Comparison of ENCODE assay signal across 29 cellular contexts in genomic region chr7:4772306-4772705, GRCh38.
"Had no signal": no experiment of that assay in that cellular context is flagged by ENCODE, and none has a peak within 500 bp of the region (broad histone marks: within the 10 kb centered on the region; RNA-seq: fewer than 3 reads in every experiment).

No MANE protein-coding gene starts in this region.

- H3K27ac Mint-ChIP-seq: activated CD4-positive, alpha-beta memory T cell treated with anti-CD3 and anti-CD28 coated beads, Interleukin-2, amount 10 ng/mL, durations not matched to agents 7 days and 5 days; activated CD4-positive, alpha-beta T cell treated with anti-CD3 and anti-CD28 coated beads, Interleukin-2, amount 10 ng/mL, durations not matched to agents 7 days and 5 days; activated naive CD8-positive, alpha-beta T cell treated with anti-CD3 and anti-CD28 coated beads for 36 hours; activated naive CD8-positive, alpha-beta T cell treated with anti-CD3 and anti-CD28 coated beads, Interleukin-2, amount 50 U/mL, for 24 hours; activated T-cell treated with anti-CD3 and anti-CD28 coated beads, Interleukin-2, amount 50 U/mL, for 24 hours; activated T-cell treated with anti-CD3 and anti-CD28 coated beads, Interleukin-2, amount 50 U/mL, for 72 hours; dendritic cell treated with granulocyte-macrophage colony-stimulating factor and Interleukin-4, amounts not matched to agents 40 ng/mL and 50 ng/mL, for 4 days; endodermal cell had no signal

- H3K9me3 ChIP-seq: adrenal gland had no signal

- ATAC-seq: activated naive CD8-positive, alpha-beta T cell treated with anti-CD3 and anti-CD28 coated beads, Interleukin-2, amount 50 U/mL, for 24 hours; activated T-cell treated with anti-CD3 and anti-CD28 coated beads, Interleukin-2, amount 50 U/mL, for 72 hours; esophagus mucosa had no signal

- H3K4me3 ChIP-seq: adrenal gland, coronary artery, dorsolateral prefrontal cortex had no signal

- H3K4me3 Mint-ChIP-seq: activated CD4-positive, alpha-beta memory T cell treated with anti-CD3 and anti-CD28 coated beads, Interleukin-2, amount 10 ng/mL, durations not matched to agents 7 days and 5 days; activated CD4-positive, alpha-beta T cell treated with anti-CD3 and anti-CD28 coated beads, Interleukin-2, amount 10 ng/mL, durations not matched to agents 7 days and 5 days; activated naive CD8-positive, alpha-beta T cell treated with anti-CD3 and anti-CD28 coated beads for 36 hours; activated naive CD8-positive, alpha-beta T cell treated with anti-CD3 and anti-CD28 coated beads, Interleukin-2, amount 50 U/mL, for 24 hours; activated T-cell treated with anti-CD3 and anti-CD28 coated beads, Interleukin-2, amount 50 U/mL, for 24 hours; activated T-cell treated with anti-CD3 and anti-CD28 coated beads, Interleukin-2, amount 50 U/mL, for 72 hours; brain; central memory CD8-positive, alpha-beta T cell; dendritic cell treated with granulocyte-macrophage colony-stimulating factor and Interleukin-4, amounts not matched to agents 40 ng/mL and 50 ng/mL, for 4 days; endodermal cell had no signal

- H3K27ac ChIP-seq: adrenal gland, coronary artery, dorsolateral prefrontal cortex had no signal

- H3K9me3 Mint-ChIP-seq: activated CD4-positive, alpha-beta memory T cell treated with anti-CD3 and anti-CD28 coated beads, Interleukin-2, amount 10 ng/mL, durations not matched to agents 7 days and 5 days; activated CD4-positive, alpha-beta T cell treated with anti-CD3 and anti-CD28 coated beads, Interleukin-2, amount 10 ng/mL, durations not matched to agents 7 days and 5 days; activated naive CD8-positive, alpha-beta T cell treated with anti-CD3 and anti-CD28 coated beads for 36 hours; activated naive CD8-positive, alpha-beta T cell treated with anti-CD3 and anti-CD28 coated beads, Interleukin-2, amount 50 U/mL, for 24 hours; activated T-cell treated with anti-CD3 and anti-CD28 coated beads, Interleukin-2, amount 50 U/mL, for 24 hours; activated T-cell treated with anti-CD3 and anti-CD28 coated beads, Interleukin-2, amount 50 U/mL, for 72 hours; brain; central memory CD8-positive, alpha-beta T cell; dendritic cell treated with granulocyte-macrophage colony-stimulating factor and Interleukin-4, amounts not matched to agents 40 ng/mL and 50 ng/mL, for 4 days; endodermal cell had no signal

- H3K27me3 Mint-ChIP-seq: activated CD4-positive, alpha-beta memory T cell treated with anti-CD3 and anti-CD28 coated beads, Interleukin-2, amount 10 ng/mL, durations not matched to agents 7 days and 5 days; activated CD4-positive, alpha-beta T cell treated with anti-CD3 and anti-CD28 coated beads, Interleukin-2, amount 10 ng/mL, durations not matched to agents 7 days and 5 days; activated naive CD8-positive, alpha-beta T cell treated with anti-CD3 and anti-CD28 coated beads for 36 hours; activated naive CD8-positive, alpha-beta T cell treated with anti-CD3 and anti-CD28 coated beads, Interleukin-2, amount 50 U/mL, for 24 hours; activated T-cell treated with anti-CD3 and anti-CD28 coated beads, Interleukin-2, amount 50 U/mL, for 24 hours; central memory CD8-positive, alpha-beta T cell; dendritic cell treated with granulocyte-macrophage colony-stimulating factor and Interleukin-4, amounts not matched to agents 40 ng/mL and 50 ng/mL, for 4 days had no signal

- H3K36me3 Mint-ChIP-seq: brain had no signal

- H3K27me3 ChIP-seq: adrenal gland, dorsolateral prefrontal cortex had no signal

- DNase-seq: activated CD4-positive, alpha-beta memory T cell treated with anti-CD3 and anti-CD28 coated beads, Interleukin-2, amount 10 ng/mL, durations not matched to agents 7 days and 5 days; activated CD4-positive, alpha-beta T cell treated with anti-CD3 and anti-CD28 coated beads for 1 hour; activated CD4-positive, alpha-beta T cell treated with anti-CD3 and anti-CD28 coated beads for 4 hours; activated CD4-positive, alpha-beta T cell treated with anti-CD3 and anti-CD28 coated beads, Interleukin-2, amount 10 ng/mL, durations not matched to agents 7 days and 5 days; activated CD4-positive, alpha-beta T cell treated with anti-CD3 and anti-CD28 coated beads, Interleukin-2, amount 50 U/mL, for 4 hours; activated CD4-positive, CD25-positive, alpha-beta regulatory T cell; activated CD8-positive, alpha-beta memory T cell treated with anti-CD3 and anti-CD28 coated beads, Interleukin-2, amount 50 U/mL, for 48 hours; activated gamma-delta T cell; activated naive CD4-positive, alpha-beta T cell treated with anti-CD3 and anti-CD28 coated beads, Interleukin-2, amount 50 U/mL, for 16 hours; activated naive CD4-positive, alpha-beta T cell treated with Interleukin-2 at 50 U/mL for 16 hours; activated naive CD8-positive, alpha-beta T cell treated with anti-CD3 and anti-CD28 coated beads for 36 hours; activated naive CD8-positive, alpha-beta T cell treated with anti-CD3 and anti-CD28 coated beads, Interleukin-2, amount 50 U/mL, for 24 hours; activated T-cell treated with anti-CD3 and anti-CD28 coated beads for 4 hours; activated T-cell treated with anti-CD3 and anti-CD28 coated beads, Interleukin-2, amount 50 U/mL, for 24 hours; activated T-cell treated with anti-CD3 and anti-CD28 coated beads, Interleukin-2, amount 50 U/mL, for 72 hours; adrenal gland; amygdala; aorta; dorsolateral prefrontal cortex; effector memory CD4-positive, alpha-beta T cell; endodermal cell; foreskin fibroblast; glutamatergic neuron; T-helper 2 cell had no signal
